Comparison of ENCODE assay signal across 19 cellular contexts in the genomic region with DNA sequence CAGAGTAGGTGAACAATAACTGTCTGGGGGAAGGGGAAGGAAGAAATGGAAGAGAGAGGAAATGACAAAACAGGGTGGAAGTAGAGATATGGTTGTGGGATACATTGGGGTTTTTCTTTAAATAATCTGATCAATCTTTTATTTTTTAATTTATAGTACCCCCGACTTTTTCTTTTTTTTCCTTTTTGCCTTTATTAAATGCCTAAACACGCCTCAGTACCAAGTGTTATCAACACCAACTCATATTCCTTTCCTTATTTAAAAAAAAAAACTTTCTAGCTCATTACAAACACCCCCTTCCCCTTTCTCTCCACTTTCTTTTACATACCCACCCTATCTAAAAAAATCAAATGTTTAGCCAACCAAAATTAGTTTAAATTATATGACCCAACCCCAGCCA. TPM values are rescaled to one million over a fixed set of nuclear protein-coding genes. Genes with fewer than 3 reads are reported as not detected.
DNase-seq lines count a peak whose midpoint lies in the region; ATAC-seq, FAIRE-seq and TF ChIP-seq lines count a peak whose summit lies in the region.
"Had no signal": no experiment of that assay in that cellular context is flagged by ENCODE, and none has a peak within 500 bp of the region (broad histone marks: within the 10 kb centered on the region; RNA-seq: fewer than 3 reads in every experiment).

No MANE protein-coding gene starts in this region.

- H3K4me2 ChIP-seq in HepG2 (ENCODE audit: low read depth, low read length): no peak overlapping the region

- no peaks in the 10 kb centered on the region for H3K27me3 Mint-ChIP-seq in activated T-helper 17 cell treated with anti-CD3 and anti-CD28 coated beads, Interleukin-2, amount 50 U/mL, for 72 hours
- H3K27me3 Mint-ChIP-seq: CD4-positive, CD25-positive, alpha-beta regulatory T cell had no signal

- H3K27ac ChIP-seq in HepG2 (ENCODE audit: extremely low read length, insufficient read depth, low read length): peak overlapping the region; percentile 19
- H3K27ac ChIP-seq in right lobe of liver: no peak overlapping the region
- peak overlapping the region; percentile 90 for H3K27ac ChIP-seq in cingulate gyrus (ENCODE audit: low read depth, low read length)
- H3K27ac ChIP-seq: BLaER1 treated with 17β-estradiol and CSF1 and Interleukin-3, amounts not matched to agents 10 nM and 100 nM; HL-60 had no signal

- in situ Hi-C loops in HepG2 (cut with HindIII; ENCODE audit: extremely low pct_ligation_motif_present, low pct_unique_long_range_greater_than_20kb): loop anchor here (10.0 kb wide), 1 partner anchor 60 kb away; a partner anchor contains a TSS

- no peak overlapping the region for H3K4me3 ChIP-seq in HepG2 (replicated peaks in 1 of 3; ENCODE audit: insufficient read depth in 1 of 3, low read depth in 2 of 3, low read length in 3 of 3)
- H3K4me3 ChIP-seq in right lobe of liver: no peak overlapping the region
- H3K4me3 ChIP-seq: BLaER1 treated with 17β-estradiol and CSF1 and Interleukin-3, amounts not matched to agents 10 nM and 100 nM had no signal

- H3K4me1 Mint-ChIP-seq in activated T-helper 17 cell treated with anti-CD3 and anti-CD28 coated beads, Interleukin-2, amount 50 U/mL, for 72 hours: no peaks in the 10 kb centered on the region
- H3K4me1 Mint-ChIP-seq in stimulated activated effector memory CD8-positive, alpha-beta T cell treated with anti-CD3 and anti-CD28 coated beads, Interleukin-12 subunit alpha, Interleukin-12 subunit beta, amount 100 ng/mL, for 72 hours: no peaks in the 10 kb centered on the region

- BruUV-seq in HepG2 (replicated peaks; lab: Mats Ljungman, UMichigan): no TSS peak

- H2AFZ ChIP-seq in HepG2 (ENCODE audit: low read length): no peak overlapping the region

- no peak overlapping the region for H3K9ac ChIP-seq in HepG2 (ENCODE audit: insufficient read depth, low read depth, low read length)
- H3K9ac ChIP-seq: BLaER1 treated with 17β-estradiol and CSF1 and Interleukin-3, amounts not matched to agents 10 nM and 100 nM had no signal

- H3K27me3 ChIP-seq in HepG2 (ENCODE audit: control insufficient read depth in 1 of 2, insufficient read depth in 2 of 2, low read length in 2 of 2): no peaks in the 10 kb centered on the region
- H3K27me3 ChIP-seq in right lobe of liver: no peaks in the 10 kb centered on the region
- H3K27me3 ChIP-seq: BLaER1 treated with 17β-estradiol and CSF1 and Interleukin-3, amounts not matched to agents 10 nM and 100 nM had no signal

- TF ChIP-seq POLR2A in HepG2 (IDR thresholded peaks at IDR 0.05; ENCODE audit: insufficient read depth in 1 of 2, low read depth in 2 of 2, low read length in 2 of 2): no peak
- no peak for TF ChIP-seq POLR2A in right lobe of liver (IDR thresholded peaks at IDR 0.05)

- H3K36me3 Mint-ChIP-seq in activated T-helper 17 cell treated with anti-CD3 and anti-CD28 coated beads, Interleukin-2, amount 50 U/mL, for 72 hours (ENCODE audit: low read depth): peaks cover 94% of the 10 kb centered on the region
- H3K36me3 Mint-ChIP-seq in stimulated activated effector memory CD8-positive, alpha-beta T cell treated with anti-CD3 and anti-CD28 coated beads, Interleukin-12 subunit alpha, Interleukin-12 subunit beta, amount 100 ng/mL, for 72 hours: peaks cover 81% of the 10 kb centered on the region

- TF ChIP-seq EP300 in HepG2 (IDR thresholded peaks at IDR 0.05; ENCODE audit: low read depth in 2 of 2, low read length in 2 of 2) (no peak), HepG2 (CRISPR knock-in tag; IDR thresholded peaks at IDR 0.05; ENCODE audit: borderline replicate concordance) (no peak)

- intact Hi-C loops in HepG2 (cut with micrococcal nuclease; ENCODE audit: unreplicated experiment): no loop called here
- intact Hi-C loops in right lobe of liver (cut with DNase I): loop anchor here (10.0 kb wide), 2 partner anchors 80 to 90 kb away; no protein-coding TSS in a partner anchor

- H3K9me3 ChIP-seq in HepG2 (ENCODE audit: low read length) (no peaks in the 10 kb centered on the region), right lobe of liver (no peaks in the 10 kb centered on the region)
- H3K9me3 ChIP-seq: BLaER1 treated with 17β-estradiol and CSF1 and Interleukin-3, amounts not matched to agents 10 nM and 100 nM had no signal

- no peak for ATAC-seq in HepG2
- no peak for ATAC-seq in right lobe of liver
- no peak for ATAC-seq in activated T-helper 17 cell treated with anti-CD3 and anti-CD28 coated beads, Interleukin-2, amount 50 U/mL, for 72 hours (replicated peaks)
- no peak for ATAC-seq in stimulated activated effector memory CD8-positive, alpha-beta T cell treated with anti-CD3 and anti-CD28 coated beads, Interleukin-12 subunit alpha, Interleukin-12 subunit beta, amount 100 ng/mL, for 72 hours
- ATAC-seq in HG02884 (IDR thresholded peaks at IDR 0.05; ENCODE audit: unreplicated experiment): no peak

- 93% methylated on average over 2 of the region's 2 CpGs for WGBS in HepG2 (ENCODE audit: low lambda C conversion rate)
- WGBS in right lobe of liver (ENCODE audit: insufficient coverage, low coverage, low lambda C conversion rate, missing lambda C conversion rate): 72% methylated on average over 2 of the region's 2 CpGs

- TF ChIP-seq CTCF in HepG2 (CRISPR knock-in tag; IDR thresholded peaks at IDR 0.05) (no peak), right lobe of liver (IDR thresholded peaks at IDR 0.05) (no peak)

- no peaks in the 10 kb centered on the region for H3K9me3 Mint-ChIP-seq in activated T-helper 17 cell treated with anti-CD3 and anti-CD28 coated beads, Interleukin-2, amount 50 U/mL, for 72 hours
- no peaks in the 10 kb centered on the region for H3K9me3 Mint-ChIP-seq in stimulated activated effector memory CD8-positive, alpha-beta T cell treated with anti-CD3 and anti-CD28 coated beads, Interleukin-12 subunit alpha, Interleukin-12 subunit beta, amount 100 ng/mL, for 72 hours
- H3K9me3 Mint-ChIP-seq: CD4-positive, CD25-positive, alpha-beta regulatory T cell; HFFc6 had no signal

- H3K4me1 ChIP-seq in HepG2 (ENCODE audit: insufficient read depth, low read length) (peaks cover 54% of the 10 kb centered on the region), right lobe of liver (peaks cover 0 to 29% (median 7%) of the 10 kb centered on the region in 4 donors)

- POLR2A ChIA-PET in HepG2 (lab: Yijun Ruan, JAX): no interaction called here

- no peak overlapping the region for H3K4me3 Mint-ChIP-seq in activated T-helper 17 cell treated with anti-CD3 and anti-CD28 coated beads, Interleukin-2, amount 50 U/mL, for 72 hours
- no peak overlapping the region for H3K4me3 Mint-ChIP-seq in stimulated activated effector memory CD8-positive, alpha-beta T cell treated with anti-CD3 and anti-CD28 coated beads, Interleukin-12 subunit alpha, Interleukin-12 subunit beta, amount 100 ng/mL, for 72 hours
- H3K4me3 Mint-ChIP-seq: HFFc6 had no signal

- no peak for TF ChIP-seq RAD21 in HepG2 (CRISPR knock-in tag; IDR thresholded peaks at IDR 0.05)

- DNase-seq in HepG2 (ENCODE audit: low spot score) (no peak), right lobe of liver (no peak)
- DNase-seq in stimulated activated effector memory CD8-positive, alpha-beta T cell treated with anti-CD3 and anti-CD28 coated beads, Interleukin-12 subunit alpha, Interleukin-12 subunit beta, amount 100 ng/mL, for 72 hours (ENCODE audit: low spot score in 2 of 2): no peak
- no peak for DNase-seq in activated CD4-positive, alpha-beta T cell treated with anti-CD3 and anti-CD28 coated beads for 48 hours
- DNase-seq in stimulated activated CD4-positive, alpha-beta T cell treated with anti-CD3 and anti-CD28 coated beads, Interleukin-12 subunit alpha, Interleukin-12 subunit beta, amount 100 ng/mL, for 4 hours: no peak
- DNase-seq: 8988T; ACHN; CD4-positive, CD25-positive, alpha-beta regulatory T cell; DMS53; GF-D8; HCEC 1CT; HFFc6 had no signal

- no peaks in the 10 kb centered on the region for H4K20me1 ChIP-seq in HepG2 (ENCODE audit: insufficient read depth, low read length)

- peaks cover 27 to 58% of the 10 kb centered on the region in 2 experiments for H3K36me3 ChIP-seq in HepG2 (replicated peaks in 1 of 2; ENCODE audit: control insufficient read depth in 1 of 2, insufficient read depth in 2 of 2, low read length in 2 of 2)
- peaks cover 0 to 44% (median 19%) of the 10 kb centered on the region in 4 donors for H3K36me3 ChIP-seq in right lobe of liver

- H3K27ac Mint-ChIP-seq in activated T-helper 17 cell treated with anti-CD3 and anti-CD28 coated beads, Interleukin-2, amount 50 U/mL, for 72 hours: peak overlapping the region; percentile 20
- H3K27ac Mint-ChIP-seq in stimulated activated effector memory CD8-positive, alpha-beta T cell treated with anti-CD3 and anti-CD28 coated beads, Interleukin-12 subunit alpha, Interleukin-12 subunit beta, amount 100 ng/mL, for 72 hours: peak overlapping the region; percentile 57

- no peaks in the 10 kb centered on the region for H3K79me2 ChIP-seq in HepG2 (ENCODE audit: insufficient read depth, low read length)

- CTCF ChIA-PET in HepG2 (lab: Yijun Ruan, JAX; ENCODE audit: low intra/inter-chr PET ratio, low total read pairs): no interaction called here

- no peak for FAIRE-seq in HepG2 (lab: Jason Lieb, UNC)
- FAIRE-seq: GM19239 had no signal

RNA-seq across cellular contexts. Expression of a gene that starts 21.1 kb away (rescaled TPM):
- total RNA-seq in HepG2 (2016; rRNA removed; fragmentation: Illumina TruSeq; extraction: Trizol) (55.6 and 111 TPM in 2 replicates), right lobe of liver (100 to 1,000 TPM in 4 of 6 experiments, 10 to 100 TPM in 2; 49.7 to 615 (median 331) TPM)
- total RNA-seq in HepG2 (2016; cell fraction: cytosol; rRNA removed; fragmentation: Illumina TruSeq; extraction: Trizol; ENCODE audit: low read depth): 16.4 and 19.8 TPM in 2 replicates
- 53.2 and 106 TPM in 2 replicates for total RNA-seq in HepG2 (2016; cell fraction: insoluble cytoplasmic fraction; rRNA removed; fragmentation: Illumina TruSeq; extraction: Trizol)
- 35.3 and 35.7 TPM in 2 replicates for total RNA-seq in HepG2 (2016; cell fraction: membrane; rRNA removed; fragmentation: Illumina TruSeq; extraction: Trizol)
- 108 and 133 TPM in 2 replicates for total RNA-seq in HepG2 (2016; cell fraction: nucleus; rRNA removed; fragmentation: Illumina TruSeq; extraction: Trizol)
- polyA plus RNA-seq in HepG2 (2011; rRNA removed): 350 and 408 TPM in 2 replicates
- polyA plus RNA-seq in HepG2 (2011; cell fraction: cytosol; rRNA removed): 341 and 453 TPM in 2 replicates
- 146 and 188 TPM in 2 replicates for polyA plus RNA-seq in HepG2 (2011; cell fraction: nucleus; rRNA removed)
- polyA plus RNA-seq in HepG2 (2012): 497 and 593 TPM in 2 replicates
- 30.3 and 32.4 TPM in 2 replicates for polyA plus RNA-seq in HepG2 (2016; cell fraction: cytosol; fragmentation: Illumina TruSeq; extraction: Trizol; ENCODE audit: low read depth)
- polyA plus RNA-seq in HepG2 (2016; cell fraction: insoluble cytoplasmic fraction; fragmentation: Illumina TruSeq; extraction: Trizol; ENCODE audit: low read depth): 91.5 and 101 TPM in 2 replicates
- 45.7 and 51.9 TPM in 2 replicates for polyA plus RNA-seq in HepG2 (2016; cell fraction: membrane; fragmentation: Illumina TruSeq; extraction: Trizol; ENCODE audit: low read depth)
- polyA plus RNA-seq in HepG2 (2016; cell fraction: nucleus; fragmentation: Illumina TruSeq; extraction: Trizol; ENCODE audit: insufficient read depth, low read depth): 228 and 244 TPM in 2 replicates
- 0.37 and 351 TPM in 2 replicates for polyA minus RNA-seq in HepG2 (2011; rRNA and poly(A)+ RNA removed; ENCODE audit: low replicate concordance)
- polyA minus RNA-seq in HepG2 (2011; cell fraction: cytosol; rRNA and poly(A)+ RNA removed): 132 and 186 TPM in 2 replicates
- 67.9 and 98.5 TPM in 2 replicates for polyA minus RNA-seq in HepG2 (2011; cell fraction: nucleus; rRNA and poly(A)+ RNA removed)
- total RNA-seq in activated T-helper 17 cell treated with anti-CD3 and anti-CD28 coated beads, Interleukin-2, amount 50 U/mL, for 72 hours: under 1 TPM in 1 of 2 donors, not detected in 1; 0.11 TPM
- total RNA-seq: CD4-positive, CD25-positive, alpha-beta regulatory T cell; H4 had no signal

Comparison
In these comparisons a context has a peak if more than half of its experiments do, and no peak if none do; other contexts are left out.
1. H3K27ac ChIP-seq: peak in HepG2 (single experiment) and cingulate gyrus (single experiment); none in right lobe of liver (0 of 3).
2. RNA of a gene that starts 21.1 kb away (total RNA-seq): 49.7 to 615 TPM in right lobe of liver and 16.4 to 133 TPM in HepG2; 0.11 TPM in activated T-helper 17 cell treated with anti-CD3 and anti-CD28 coated beads, Interleukin-2, amount 50 U/mL, for 72 hours; every median in the first group is over 10 times any median in the second.